ENCODE assay signal across 6 cellular contexts in genomic region chr17:8122923-8123694, GRCh38. TPM values are rescaled to one million over a fixed set of nuclear protein-coding genes. Genes with fewer than 3 reads are reported as not detected.
DNase-seq lines count a peak whose midpoint lies in the region; ATAC-seq, FAIRE-seq and TF ChIP-seq lines count a peak whose summit lies in the region.

No MANE protein-coding gene starts in this region.

- H2BK5ac ChIP-seq in H1 (ENCODE audit: low read depth, low read length), result no peak overlapping the region

- H3K14ac ChIP-seq in H1 (ENCODE audit: insufficient read length), result no peak overlapping the region

- H3K9ac ChIP-seq in OCI-LY1 (ENCODE audit: low read length) (peak overlapping the region; percentile 35; the same call in 1 of the 2 replicates), H1 (replicated peaks in 1 of 4; ENCODE audit: extremely low read depth in 1 of 4, low read depth in 3 of 4, low read length in 3 of 4) (no peak overlapping the region; a peak in 1 of 7 replicates), smooth muscle cell (ENCODE audit: low read depth) (no peak overlapping the region)

- POLR2A ChIA-PET in H1 (lab: Charles Lee; ENCODE audit: partially characterized antibody), result interaction anchor here (0.6 to 7.6 kb wide), 8 partner anchors 10 to 127 kb away, joined by 3 to 49 read pairs (median 5); no protein-coding TSS in a partner anchor

- whole genome bisulfite sequencing in H1 (ENCODE audit: extremely low coverage in 1 of 2, insufficient coverage in 1 of 2, insufficient read length in 1 of 2, insufficient replicate concordance in 2 of 2, low coverage in 1 of 2, low lambda C conversion rate in 2 of 2, missing lambda C conversion rate in 1 of 2), 2 experiments, result 3% methylated on average over 43 of the region's 55 CpGs; no CpG with 5 or more reads in 1 of the 2 experiments
- under 1% methylated on average over 51 of the region's 55 CpGs for WGBS in smooth muscle cell (ENCODE audit: low lambda C conversion rate)

- no peaks in the 10 kb centered on the region for H3K79me1 ChIP-seq in H1 (ENCODE audit: low read depth, low read length)

- peak overlapping the region; percentile 78 for H3K4me3 ChIP-seq in BE2C (ENCODE audit: low read depth, low read length)
- H3K4me3 ChIP-seq in OCI-LY1 (ENCODE audit: low read depth, low read length, poor library complexity, severe bottlenecking), result peak overlapping the region; percentile 98
- H3K4me3 ChIP-seq in H1 (ENCODE audit: extremely low read depth in 1 of 4, insufficient read depth in 2 of 4, low read depth in 3 of 4, low read length in 4 of 4), result peak overlapping the region; percentile 54 to 89 (median 82)
- H3K4me3 ChIP-seq in smooth muscle cell, result peak overlapping the region; percentile 59

- no peak for TF ChIP-seq RAD21 in H1 (IDR thresholded peaks at IDR 0.05 in 1 of 2, conservative IDR thresholded peaks at IDR 0.05 in 1 of 2; ENCODE audit: low read depth in 2 of 2, low read length in 2 of 2)

- no peak for FAIRE-seq in H1 (lab: Jason Lieb, UNC)

- H4K5ac ChIP-seq in H1 (ENCODE audit: insufficient read length, low read depth, low read length), result no peak overlapping the region

- H3K36me3 ChIP-seq in BE2C, result no peaks in the 10 kb centered on the region
- H3K36me3 ChIP-seq in OCI-LY1 (ENCODE audit: insufficient read depth, low read length), result no peaks in the 10 kb centered on the region
- H3K36me3 ChIP-seq in H1 (ENCODE audit: control insufficient read depth in 2 of 4, insufficient read depth in 4 of 4, low read length in 3 of 4), result no peaks in the 10 kb centered on the region
- no peaks in the 10 kb centered on the region for H3K36me3 ChIP-seq in smooth muscle cell (ENCODE audit: low read depth)

- no peak overlapping the region for H2BK20ac ChIP-seq in H1 (ENCODE audit: low read length)

- H4K20me1 ChIP-seq in OCI-LY1 (ENCODE audit: insufficient read depth, low read length) (no peaks in the 10 kb centered on the region), H1 (replicated peaks in 1 of 2; ENCODE audit: control insufficient read depth in 1 of 2, insufficient read depth in 2 of 2, low read length in 2 of 2) (peaks cover 5 to 6% of the 10 kb centered on the region in 2 experiments), smooth muscle cell (ENCODE audit: low read depth) (peaks cover 9% of the 10 kb centered on the region)

- H3K23ac ChIP-seq in H1 (ENCODE audit: insufficient read length), result no peak overlapping the region

- no peak overlapping the region for H4K91ac ChIP-seq in H1 (replicated peaks; ENCODE audit: insufficient read length, low read length)

- no peak for TF ChIP-seq EP300 in H1 (IDR thresholded peaks at IDR 0.05; ENCODE audit: borderline replicate concordance in 1 of 2, low read depth in 2 of 2, low read length in 2 of 2)

- H2AFZ ChIP-seq in OCI-LY1 (ENCODE audit: low read length) (no peak overlapping the region), H1 (ENCODE audit: low read length) (no peak overlapping the region), smooth muscle cell (ENCODE audit: low read depth) (peak overlapping the region; percentile 69)

- H3K9me3 ChIP-seq in BE2C, result no peaks in the 10 kb centered on the region
- no peaks in the 10 kb centered on the region for H3K9me3 ChIP-seq in OCI-LY1 (ENCODE audit: low read length)
- H3K9me3 ChIP-seq in H1 (ENCODE audit: insufficient read depth in 2 of 2, low read depth in 1 of 2, low read length in 1 of 2), result no peaks in the 10 kb centered on the region
- H3K9me3 ChIP-seq in smooth muscle cell (replicated peaks; ENCODE audit: low read depth), result no peaks in the 10 kb centered on the region

- no peak overlapping the region for H3K56ac ChIP-seq in H1 (replicated peaks; ENCODE audit: insufficient read length, low read depth, low read length)

- H3K27ac ChIP-seq in OCI-LY1 (ENCODE audit: low read depth, low read length, poor library complexity, severe bottlenecking) (no peak overlapping the region), H1 (ENCODE audit: low read depth, low read length) (no peak overlapping the region), smooth muscle cell (ENCODE audit: low read depth) (no peak overlapping the region)

- no peak overlapping the region for H2BK120ac ChIP-seq in H1 (replicated peaks; ENCODE audit: low read depth, low read length)

- DNase-seq in BE2C (no peak), H1 (ENCODE audit: low read depth in 1 of 2, low spot score in 2 of 2) (peak in 1 of 2 experiments; percentile 69), smooth muscle cell (lab: John Stamatoyannopoulos, UW; ENCODE audit: unreplicated experiment) (no peak), NCI-H1694 treated with DMSO at 0.1 percent for 48 hours (lab: John Stamatoyannopoulos, UW) (no peak)

- H2BK15ac ChIP-seq in H1 (ENCODE audit: low read length), result no peak overlapping the region

- H3K9me2 ChIP-seq in OCI-LY1 (ENCODE audit: low read depth, low read length), result no peaks in the 10 kb centered on the region

- peaks cover 12% of the 10 kb centered on the region for H3F3A ChIP-seq in OCI-LY1 (ENCODE audit: insufficient read depth, low read length)
- H3F3A ChIP-seq in smooth muscle cell (ENCODE audit: low read depth), result peaks cover 22% of the 10 kb centered on the region

- H3K27me3 ChIP-seq in BE2C, result peaks cover 20% of the 10 kb centered on the region
- peaks cover 6% of the 10 kb centered on the region for H3K27me3 ChIP-seq in OCI-LY1 (ENCODE audit: insufficient read depth, low read length)
- peaks cover 30 to 53% (median 51%) of the 10 kb centered on the region in 4 experiments for H3K27me3 ChIP-seq in H1 (replicated peaks in 1 of 4; ENCODE audit: control insufficient read depth in 3 of 4, extremely low read depth in 1 of 4, insufficient read depth in 3 of 4, low read length in 3 of 4)
- H3K27me3 ChIP-seq in smooth muscle cell (ENCODE audit: low read depth), result peaks cover 25% of the 10 kb centered on the region

- H3K23me2 ChIP-seq in H1 (ENCODE audit: low read depth, low read length), result peaks cover 45% of the 10 kb centered on the region

- TF ChIP-seq POLR2A in H1 (IDR thresholded peaks at IDR 0.05; ENCODE audit: control extremely low read depth in 1 of 2, low read depth in 2 of 2, low read length in 2 of 2), result no peak

- no peak overlapping the region for H2AK5ac ChIP-seq in H1 (ENCODE audit: low read depth, low read length)

- H3K4me1 ChIP-seq in BE2C (no peaks in the 10 kb centered on the region), OCI-LY1 (ENCODE audit: insufficient read depth, low read length, severe bottlenecking) (peaks cover 63% of the 10 kb centered on the region), H1 (replicated peaks in 1 of 4; ENCODE audit: control insufficient read depth in 3 of 4, insufficient read depth in 4 of 4, low read length in 3 of 4) (peaks cover 0 to 25% (median 15%) of the 10 kb centered on the region in 4 experiments; a peak in 6 of 7 replicates), smooth muscle cell (ENCODE audit: low read depth) (peaks cover 22% of the 10 kb centered on the region)

- ATAC-seq in GM18867 (IDR thresholded peaks at IDR 0.05; ENCODE audit: unreplicated experiment), result no peak

- no peak overlapping the region; the same call in 1 of the 2 replicates for H3K18ac ChIP-seq in H1 (ENCODE audit: extremely low read depth, low read length)

- H2BK12ac ChIP-seq in H1 (ENCODE audit: low read depth, low read length), result peak overlapping the region; percentile 17; the same call in 1 of the 2 replicates

- H3K79me2 ChIP-seq in OCI-LY1 (ENCODE audit: insufficient read depth, low read length), result no peaks in the 10 kb centered on the region
- H3K79me2 ChIP-seq in H1 (ENCODE audit: control insufficient read depth in 1 of 2, insufficient read depth in 2 of 2, low read length in 2 of 2), result no peaks in the 10 kb centered on the region
- no peaks in the 10 kb centered on the region for H3K79me2 ChIP-seq in smooth muscle cell (ENCODE audit: low read depth)

- H3K4me2 ChIP-seq in OCI-LY1 (ENCODE audit: low read length) (peak overlapping the region; percentile 88), H1 (ENCODE audit: insufficient read depth in 1 of 2, low read depth in 2 of 2, low read length in 2 of 2) (peak overlapping the region; percentile 88 to 93), smooth muscle cell (peak overlapping the region; percentile 89)

- CTCF ChIA-PET in H1 (lab: Charles Lee; ENCODE audit: partially characterized antibody), result interaction anchor here (0.5 to 5.3 kb wide), 13 partner anchors 15 to 240 kb away, joined by 3 to 54 read pairs (median 4); partner anchors contain the start of gene VAMP2

- TF ChIP-seq CTCF in BE2C (IDR thresholded peaks at IDR 0.05; ENCODE audit: low read depth, low read length) (no peak), OCI-LY1 (IDR thresholded peaks at IDR 0.05; ENCODE audit: low read length) (no peak), H1 (IDR thresholded peaks at IDR 0.05; ENCODE audit: control extremely low read depth in 1 of 3, insufficient read depth in 1 of 3, low read depth in 1 of 3, low read length in 3 of 3) (no peak), smooth muscle cell (IDR thresholded peaks at IDR 0.05; ENCODE audit: borderline replicate concordance, insufficient read depth, poor library complexity, severe bottlenecking) (no peak)

- peak overlapping the region; percentile 73; the same call in 1 of the 2 replicates for H4K8ac ChIP-seq in H1 (ENCODE audit: extremely low read depth, insufficient read depth, low read length)

- no peak overlapping the region for H3K4ac ChIP-seq in H1 (replicated peaks; ENCODE audit: insufficient read length, low read depth, low read length)

RNA-seq across cellular contexts. Expression of gene HES7, which starts 0.8 kb away (rescaled TPM):
- polyA plus RNA-seq in BE2C (2012; ENCODE audit: insufficient read depth, insufficient read length, low read depth), result 4.2 TPM
- total RNA-seq in H1 (2021; fragmentation: NEBNext Ultra II Directional; extraction: Animal tissue kit (Norgen Biotek cat#: 25700)), result 0.32 and 0.69 TPM in 2 replicates
- polyA plus RNA-seq in H1 (2011; rRNA removed) (0.20 and 0.55 TPM in 2 replicates), smooth muscle cell (not detected in 2 replicates)
- 0.30 TPM for polyA plus RNA-seq in H1 (2011; cell fraction: cytosol; rRNA removed)
- polyA plus RNA-seq in H1 (2011; cell fraction: nucleus; rRNA removed), result 1.2 TPM
- polyA plus RNA-seq in H1 (2012, experiment 1 of 2), result 0.23 to 0.66 TPM (median 0.48 TPM) in 4 replicates
- polyA plus RNA-seq in H1 (2012, experiment 2 of 2), result 0.22 TPM
- 0.41 TPM for polyA plus RNA-seq in H1 (2013, experiment 1 of 2)
- polyA plus RNA-seq in H1 (2013, experiment 2 of 2), result 0.15 TPM
- 0.09 TPM in 1 of 2 replicates, not detected in the other for polyA minus RNA-seq in H1 (2011; rRNA and poly(A)+ RNA removed)
- polyA minus RNA-seq in H1 (2011; cell fraction: cytosol; rRNA and poly(A)+ RNA removed), result not detected
- polyA minus RNA-seq in H1 (2011; cell fraction: nucleus; rRNA and poly(A)+ RNA removed), result not detected
- not detected in 2 replicates for total RNA-seq in smooth muscle cell

RNA-seq across cellular contexts. Expression of gene ALOXE3, which starts 4.8 kb away (rescaled TPM):
- polyA plus RNA-seq in BE2C (2012; ENCODE audit: insufficient read depth, insufficient read length, low read depth), result not detected
- total RNA-seq in H1 (2021; fragmentation: NEBNext Ultra II Directional; extraction: Animal tissue kit (Norgen Biotek cat#: 25700)), result not detected in 2 replicates
- 0.26 and 0.55 TPM in 2 replicates for polyA plus RNA-seq in H1 (2011; rRNA removed)
- 0.17 TPM for polyA plus RNA-seq in H1 (2011; cell fraction: cytosol; rRNA removed)
- polyA plus RNA-seq in H1 (2011; cell fraction: nucleus; rRNA removed), result 0.40 TPM
- polyA plus RNA-seq in H1 (2012, experiment 1 of 2), result 0.17 to 0.50 TPM (median 0.31 TPM) in 4 replicates
- polyA plus RNA-seq in H1 (2012, experiment 2 of 2), result 0.16 TPM
- 0.34 TPM for polyA plus RNA-seq in H1 (2013, experiment 1 of 2)
- 0.07 TPM for polyA plus RNA-seq in H1 (2013, experiment 2 of 2)
- polyA minus RNA-seq in H1 (2011; rRNA and poly(A)+ RNA removed), result 0.09 and 0.27 TPM in 2 replicates
- not detected for polyA minus RNA-seq in H1 (2011; cell fraction: cytosol; rRNA and poly(A)+ RNA removed)
- not detected for polyA minus RNA-seq in H1 (2011; cell fraction: nucleus; rRNA and poly(A)+ RNA removed)
- 1.1 and 1.7 TPM in 2 replicates for total RNA-seq in smooth muscle cell
- polyA plus RNA-seq in smooth muscle cell, result 0.25 and 2.3 TPM in 2 replicates

RNA-seq across cellular contexts. Expression of gene PER1, which starts 29.1 kb away (rescaled TPM):
- 44.7 TPM for polyA plus RNA-seq in BE2C (2012; ENCODE audit: insufficient read depth, insufficient read length, low read depth)
- total RNA-seq in H1 (2021; fragmentation: NEBNext Ultra II Directional; extraction: Animal tissue kit (Norgen Biotek cat#: 25700)), result 38.0 and 39.9 TPM in 2 replicates
- 9.6 and 17.3 TPM in 2 replicates for polyA plus RNA-seq in H1 (2011; rRNA removed)
- 5.5 TPM for polyA plus RNA-seq in H1 (2011; cell fraction: cytosol; rRNA removed)
- 50.0 TPM for polyA plus RNA-seq in H1 (2011; cell fraction: nucleus; rRNA removed)
- polyA plus RNA-seq in H1 (2012, experiment 1 of 2), result 17.3 to 26.6 TPM (median 24.0 TPM) in 4 replicates
- 19.6 TPM for polyA plus RNA-seq in H1 (2012, experiment 2 of 2)
- polyA plus RNA-seq in H1 (2013, experiment 1 of 2), result 14.4 TPM
- polyA plus RNA-seq in H1 (2013, experiment 2 of 2), result 14.0 TPM
- 17.2 and 17.7 TPM in 2 replicates for polyA minus RNA-seq in H1 (2011; rRNA and poly(A)+ RNA removed)
- 17.4 TPM for polyA minus RNA-seq in H1 (2011; cell fraction: cytosol; rRNA and poly(A)+ RNA removed)
- 26.4 TPM for polyA minus RNA-seq in H1 (2011; cell fraction: nucleus; rRNA and poly(A)+ RNA removed)
- 25.8 and 29.0 TPM in 2 replicates for total RNA-seq in smooth muscle cell
- polyA plus RNA-seq in smooth muscle cell, result 55.2 and 85.9 TPM in 2 replicates

RNA-seq across cellular contexts. Expression of gene ALOX12B, which starts 35.6 kb away (rescaled TPM):
- 1.0 TPM for polyA plus RNA-seq in BE2C (2012; ENCODE audit: insufficient read depth, insufficient read length, low read depth)
- not detected in 2 replicates for total RNA-seq in H1 (2021; fragmentation: NEBNext Ultra II Directional; extraction: Animal tissue kit (Norgen Biotek cat#: 25700))
- polyA plus RNA-seq in H1 (2011; rRNA removed), result 0.82 and 0.86 TPM in 2 replicates
- polyA plus RNA-seq in H1 (2011; cell fraction: cytosol; rRNA removed), result 0.45 TPM
- polyA plus RNA-seq in H1 (2011; cell fraction: nucleus; rRNA removed), result 0.88 TPM
- 0.48 to 1.3 TPM (median 0.92 TPM) in 4 replicates for polyA plus RNA-seq in H1 (2012, experiment 1 of 2)
- 0.96 TPM for polyA plus RNA-seq in H1 (2012, experiment 2 of 2)
- 0.12 TPM for polyA plus RNA-seq in H1 (2013, experiment 1 of 2)
- 0.26 TPM for polyA plus RNA-seq in H1 (2013, experiment 2 of 2)
- 0.41 and 0.82 TPM in 2 replicates for polyA minus RNA-seq in H1 (2011; rRNA and poly(A)+ RNA removed)
- polyA minus RNA-seq in H1 (2011; cell fraction: cytosol; rRNA and poly(A)+ RNA removed), result not detected
- polyA minus RNA-seq in H1 (2011; cell fraction: nucleus; rRNA and poly(A)+ RNA removed), result not detected
- total RNA-seq in smooth muscle cell, result 4.7 and 4.9 TPM in 2 replicates
- 3.0 and 3.7 TPM in 2 replicates for polyA plus RNA-seq in smooth muscle cell

RNA-seq across cellular contexts. Expression of gene VAMP2, which starts 39.6 kb away (rescaled TPM):
- polyA plus RNA-seq in BE2C (2012; ENCODE audit: insufficient read depth, insufficient read length, low read depth), result 31.2 TPM
- 19.0 and 20.5 TPM in 2 replicates for total RNA-seq in H1 (2021; fragmentation: NEBNext Ultra II Directional; extraction: Animal tissue kit (Norgen Biotek cat#: 25700))
- polyA plus RNA-seq in H1 (2011; rRNA removed), result 19.3 and 25.2 TPM in 2 replicates
- polyA plus RNA-seq in H1 (2011; cell fraction: cytosol; rRNA removed), result 20.4 TPM
- polyA plus RNA-seq in H1 (2011; cell fraction: nucleus; rRNA removed), result 33.7 TPM
- 26.5 to 28.0 TPM (median 26.9 TPM) in 4 replicates for polyA plus RNA-seq in H1 (2012, experiment 1 of 2)
- 28.6 TPM for polyA plus RNA-seq in H1 (2012, experiment 2 of 2)
- polyA plus RNA-seq in H1 (2013, experiment 1 of 2), result 27.3 TPM
- polyA plus RNA-seq in H1 (2013, experiment 2 of 2), result 25.2 TPM
- 5.5 and 6.8 TPM in 2 replicates for polyA minus RNA-seq in H1 (2011; rRNA and poly(A)+ RNA removed)
- polyA minus RNA-seq in H1 (2011; cell fraction: cytosol; rRNA and poly(A)+ RNA removed), result 5.7 TPM
- 16.5 TPM for polyA minus RNA-seq in H1 (2011; cell fraction: nucleus; rRNA and poly(A)+ RNA removed)
- total RNA-seq in smooth muscle cell, result 5.7 and 8.1 TPM in 2 replicates
- 20.1 and 28.9 TPM in 2 replicates for polyA plus RNA-seq in smooth muscle cell
